Comparison of ENCODE assay signal across 8 cellular contexts in genomic region chr12:101830391-101831325, GRCh38. TPM values are rescaled to one million over a fixed set of nuclear protein-coding genes. Genes with fewer than 3 reads are reported as not detected.
A peak's percentile ranks its signal among the peaks of the same experiment; 100 is the strongest.
DNase-seq lines count a peak whose midpoint lies in the region; ATAC-seq and TF ChIP-seq lines count a peak whose summit lies in the region.

Gene GNPTAB (minus strand): TSS chr12:101830959. CDS start chr12:101830675, 284 bp downstream.

- H3K9me3 Mint-ChIP-seq in chondrocyte (ENCODE audit: low read depth), result no peaks in the 10 kb centered on the region

- no peaks in the 10 kb centered on the region for H3K9me3 ChIP-seq in BE2C

- peak within 1 kb of the TSS; percentile 87 for H3K27ac Mint-ChIP-seq in chondrocyte (ENCODE audit: unreplicated experiment)

- H3K4me1 Mint-ChIP-seq in chondrocyte (ENCODE audit: low read depth), result peaks cover 20% of the 10 kb centered on the region

- no peaks in the 10 kb centered on the region for H3K4me1 ChIP-seq in BE2C

- no peaks in the 10 kb centered on the region for H3K27me3 Mint-ChIP-seq in chondrocyte (ENCODE audit: low read depth)

- H3K4me3 Mint-ChIP-seq in chondrocyte (ENCODE audit: unreplicated experiment), result peak within 1 kb of the TSS; percentile 93

- DNase-seq in BE2C (peak; percentile 95), NCI-H446 (lab: John Stamatoyannopoulos, UW) (peak; percentile 70 to 92), chondrocyte (ENCODE audit: low spot score) (peak; percentile 91), kidney tubule cell (ENCODE audit: low spot score) (peak; percentile 94)
- DNase-seq in activated CD4-positive, alpha-beta T cell treated with anti-CD3 and anti-CD28 coated beads for 1 hour, result peak; percentile 94
- DNase-seq in stimulated activated CD4-positive, alpha-beta T cell treated with anti-CD3 and anti-CD28 coated beads, Interleukin-1b, Interleukin-23, amount 100 ng/mL, for 1 hour (ENCODE audit: low read depth in 2 of 2), result peak; percentile 91 to 93

- no peaks in the 10 kb centered on the region for H3K36me3 ChIP-seq in BE2C

- H3K27me3 ChIP-seq in BE2C, result no peaks in the 10 kb centered on the region

- TF ChIP-seq CTCF in BE2C (IDR thresholded peaks at IDR 0.05; ENCODE audit: low read depth, low read length) (peak; percentile 62), chondrocyte (IDR thresholded peaks at IDR 0.05) (peak; percentile 81)

- TF ChIP-seq POLR2A in GM19099 (IDR thresholded peaks at IDR 0.05; ENCODE audit: extremely low read depth, insufficient read length, low read depth), result peak; percentile 88

- no peaks in the 10 kb centered on the region for H3K36me3 Mint-ChIP-seq in chondrocyte (ENCODE audit: low read depth)

- peak; percentile 87 for ATAC-seq in HG03378 (IDR thresholded peaks at IDR 0.05; ENCODE audit: unreplicated experiment)

- H3K4me3 ChIP-seq in BE2C (ENCODE audit: low read depth, low read length), result peak within 1 kb of the TSS; percentile 82

RNA-seq across cellular contexts. Expression of gene GNPTAB, which starts in this region (rescaled TPM):
- 5.1 TPM for polyA plus RNA-seq in BE2C (2012; ENCODE audit: insufficient read depth, insufficient read length, low read depth)
- total RNA-seq in chondrocyte, result 25.9 to 28.8 TPM (median 27.8 TPM) in 3 replicates

Comparison
In these comparisons a context has a peak if more than half of its experiments do, and no peak if none do; other contexts are left out.
1. Peak in every context shown above with its lines: DNase-seq, ATAC-seq and H3K4me3 ChIP-seq.